Comparison of ENCODE assay signal across 23 cellular contexts in genomic region chr18:13452851-13453524, GRCh38.
DNase-seq lines count a peak whose midpoint lies in the region; ATAC-seq and TF ChIP-seq lines count a peak whose summit lies in the region.
"Had no signal": no experiment of that assay in that cellular context is flagged by ENCODE, and none has a peak within 500 bp of the region (broad histone marks: within the 10 kb centered on the region; RNA-seq: fewer than 3 reads in every experiment).

No MANE protein-coding gene starts in this region.

- peaks cover 4% of the 10 kb centered on the region for H3K36me3 Mint-ChIP-seq in brain

- peaks cover 0 to 6% (median 3%) of the 10 kb centered on the region in 5 experiments for H3K9me3 Mint-ChIP-seq in brain
- H3K9me3 Mint-ChIP-seq: T-cell had no signal

- peak overlapping the region in 3 of 5 experiments; percentile 65 to 76 (median 66) for H3K27ac Mint-ChIP-seq in brain

- H3K4me1 ChIP-seq in DND-41 (ENCODE audit: insufficient read depth, low read length) (peaks cover 99% of the 10 kb centered on the region), HUES48 (ENCODE audit: control insufficient read depth, insufficient read depth, low read length) (peaks cover 36% of the 10 kb centered on the region), osteoblast (ENCODE audit: insufficient read depth, low read length) (peaks cover under 1% of the 10 kb centered on the region)
- H3K4me1 ChIP-seq: HAP-1, prostate gland had no signal

- no peaks in the 10 kb centered on the region for H3K9me3 ChIP-seq in DND-41 (ENCODE audit: insufficient read depth, low read length, severe bottlenecking)
- no peaks in the 10 kb centered on the region for H3K9me3 ChIP-seq in HUES48 (ENCODE audit: control insufficient read depth, insufficient read depth, low read length)
- H3K9me3 ChIP-seq in osteoblast (ENCODE audit: low read depth, low read length), result no peaks in the 10 kb centered on the region
- H3K9me3 ChIP-seq: esophagus muscularis mucosa, gastroesophageal sphincter, HAP-1, mucosa of descending colon, prostate gland had no signal

- no peaks in the 10 kb centered on the region for H3K27me3 Mint-ChIP-seq in brain
- H3K27me3 Mint-ChIP-seq: activated CD4-positive, alpha-beta T cell treated with anti-CD3 and anti-CD28 coated beads, Interleukin-2, amount 10 ng/mL, durations not matched to agents 7 days and 5 days; T-cell had no signal

- H2AFZ ChIP-seq in DND-41 (ENCODE audit: low read depth, low read length) (no peak overlapping the region), osteoblast (ENCODE audit: low read length) (no peak overlapping the region)

- H3K4me3 Mint-ChIP-seq in brain, result peak overlapping the region in 1 of 5 experiments; percentile 52
- H3K4me3 Mint-ChIP-seq: activated CD4-positive, alpha-beta T cell treated with anti-CD3 and anti-CD28 coated beads, Interleukin-2, amount 10 ng/mL, durations not matched to agents 7 days and 5 days; T-cell had no signal

- H3K27me3 ChIP-seq in DND-41 (ENCODE audit: insufficient read depth, low read length, poor library complexity) (no peaks in the 10 kb centered on the region), HUES48 (ENCODE audit: control insufficient read depth, insufficient read depth, low read length) (no peaks in the 10 kb centered on the region; the same call in 1 of the 2 replicates), osteoblast (ENCODE audit: insufficient read depth, low read length) (no peaks in the 10 kb centered on the region)
- H3K27me3 ChIP-seq: esophagus muscularis mucosa, gastroesophageal sphincter had no signal

- H3K79me2 ChIP-seq in DND-41 (ENCODE audit: insufficient read depth, low read length) (peaks cover 100% of the 10 kb centered on the region), osteoblast (ENCODE audit: insufficient read depth, low read length) (no peaks in the 10 kb centered on the region)

- H3K36me3 ChIP-seq in DND-41 (ENCODE audit: insufficient read depth, low read length) (peaks cover 77% of the 10 kb centered on the region), HUES48 (ENCODE audit: control insufficient read depth, insufficient read depth, low read length) (no peaks in the 10 kb centered on the region), osteoblast (ENCODE audit: insufficient read depth, low read length) (no peaks in the 10 kb centered on the region)
- H3K36me3 ChIP-seq: esophagus muscularis mucosa, gastroesophageal sphincter, HAP-1, prostate gland had no signal

- H3K4me3 ChIP-seq in DND-41 (ENCODE audit: low read depth in 1 of 2, low read length in 2 of 2), result no peak overlapping the region
- 0 out of 2 replicates have a peak overlapping the region, but pooled peaks have one; percentile 6 for H3K4me3 ChIP-seq in HUES48 (ENCODE audit: low read depth, low read length)
- no peak overlapping the region for H3K4me3 ChIP-seq in osteoblast (ENCODE audit: insufficient read depth, low read length)
- H3K4me3 ChIP-seq: esophagus muscularis mucosa, gastroesophageal sphincter, HAP-1, mucosa of descending colon, prostate gland had no signal

- no peak for ATAC-seq in DND-41 (ENCODE audit: insufficient read depth, low read depth)
- no peak for ATAC-seq in HG02852 (IDR thresholded peaks at IDR 0.05; ENCODE audit: unreplicated experiment)
- ATAC-seq: stimulated activated naive CD8-positive, alpha-beta T cell treated with anti-CD3 and anti-CD28 coated beads, Interleukin-15, Interleukin-2, amounts not matched to agents 100 U/mL and 50 U/mL, for 24 hours; T-cell had no signal

- H3K27ac ChIP-seq in DND-41 (ENCODE audit: low read length) (peak overlapping the region; percentile 63; the same call in 1 of the 2 replicates), HUES48 (ENCODE audit: low read depth, low read length) (peak overlapping the region; percentile 79), osteoblast (ENCODE audit: low read depth, low read length) (no peak overlapping the region)
- H3K27ac ChIP-seq: esophagus muscularis mucosa, gastroesophageal sphincter, prostate gland had no signal

- H3K4me1 Mint-ChIP-seq in brain, result peaks cover 47% of the 10 kb centered on the region

- peak overlapping the region; percentile 8; the same call in 1 of the 2 replicates for H3K4me2 ChIP-seq in DND-41 (ENCODE audit: insufficient read depth, low read length)
- H3K4me2 ChIP-seq in osteoblast (ENCODE audit: insufficient read depth, low read length), result no peak overlapping the region

- TF ChIP-seq CTCF in DND-41 (IDR thresholded peaks at IDR 0.05; ENCODE audit: borderline replicate concordance, extremely low read depth, low read length, poor library complexity, severe bottlenecking) (no peak), brain (conservative IDR thresholded peaks at IDR 0.05) (no peak), osteoblast (IDR thresholded peaks at IDR 0.05; ENCODE audit: extremely low read depth, low read depth, low read length) (no peak), GM20000 (IDR thresholded peaks at IDR 0.05; ENCODE audit: extremely low read depth, missing control alignments) (no peak)

- H4K20me1 ChIP-seq in DND-41 (ENCODE audit: insufficient read depth, low read length) (peaks cover 87% of the 10 kb centered on the region), osteoblast (ENCODE audit: insufficient read depth, low read length) (no peaks in the 10 kb centered on the region)

- H3K9ac ChIP-seq in DND-41 (ENCODE audit: low read depth, low read length) (no peak overlapping the region), HUES48 (ENCODE audit: low read depth, low read length) (no peak overlapping the region)

- peak; percentile 2 for DNase-seq in DND-41
- DNase-seq in osteoblast (ENCODE audit: insufficient read length, low spot score, missing footprints), result peak; percentile 69
- no peak for DNase-seq in GM20000 (ENCODE audit: low spot score)
- DNase-seq in islet precursor cell, result no peak
- DNase-seq: activated CD4-positive, alpha-beta T cell treated with anti-CD3 and anti-CD28 coated beads, Interleukin-2, amount 10 ng/mL, durations not matched to agents 7 days and 5 days; activated CD8-positive, alpha-beta memory T cell treated with anti-CD3 and anti-CD28 coated beads, Interleukin-2, amount 50 U/mL, for 4 hours; activated gamma-delta T cell treated with Interleukin-2 at 50 U/mL for 16 hours; AML-193; effector memory CD4-positive, alpha-beta T cell; mucosa of descending colon; NCI-H1092 treated with DMSO at 0.1 percent for 48 hours; NCI-H524 treated with DMSO at 0.1 percent for 48 hours; small intestine; stimulated activated CD4-positive, alpha-beta T cell treated with anti-CD3 and anti-CD28 coated beads, Interleukin-4, amount 100 ng/mL, for 1 hour; stimulated activated naive CD8-positive, alpha-beta T cell treated with anti-CD3 and anti-CD28 coated beads, Interleukin-15, Interleukin-2, amounts not matched to agents 100 U/mL and 50 U/mL, for 24 hours; T-cell had no signal

Comparison
In these comparisons a context has a peak if more than half of its experiments do, and no peak if none do; other contexts are left out.
1. DNase-seq: peak in DND-41 (single experiment) and osteoblast (single experiment); none in GM20000 (single experiment) and islet precursor cell (single experiment).